In genomic region chr14:65214741-65215140, GRCh38 we compare ENCODE assay signal across 17 cellular contexts.
DNase-seq lines count a peak whose midpoint lies in the region; ATAC-seq and TF ChIP-seq lines count a peak whose summit lies in the region.
"Had no signal": no experiment of that assay in that cellular context is flagged by ENCODE, and none has a peak within 500 bp of the region (broad histone marks: within the 10 kb centered on the region; RNA-seq: fewer than 3 reads in every experiment).

No MANE protein-coding gene starts in this region.

- TF ChIP-seq CTCF in colonic mucosa (IDR thresholded peaks at IDR 0.05) (no peak), upper lobe of right lung (IDR thresholded peaks at IDR 0.05) (no peak)

- H3K36me3 ChIP-seq in colonic mucosa (no peaks in the 10 kb centered on the region), upper lobe of right lung (no peaks in the 10 kb centered on the region)
- H3K36me3 ChIP-seq: BLaER1 treated with 17β-estradiol and CSF1 and Interleukin-3, amounts not matched to agents 10 nM and 100 nM; esophagus squamous epithelium had no signal

- H3K27me3 ChIP-seq in colonic mucosa (no peaks in the 10 kb centered on the region), upper lobe of right lung (no peaks in the 10 kb centered on the region)
- H3K27me3 ChIP-seq: BLaER1 treated with 17β-estradiol and CSF1 and Interleukin-3, amounts not matched to agents 10 nM and 100 nM; esophagus squamous epithelium had no signal

- H3K4me3 Mint-ChIP-seq in T-helper 1 cell treated with Interleukin-12 subunit alpha and Interleukin-12 subunit beta and Interleukin-4 antibody, amounts not matched to agents 30 μg/mL and 1 μg/mL, for 36 hours, result no peak overlapping the region

- H3K4me1 ChIP-seq in colonic mucosa (no peaks in the 10 kb centered on the region), upper lobe of right lung (peaks cover 12% of the 10 kb centered on the region)

- H3K27ac Mint-ChIP-seq in T-helper 1 cell treated with Interleukin-12 subunit alpha and Interleukin-12 subunit beta and Interleukin-4 antibody, amounts not matched to agents 30 μg/mL and 1 μg/mL, for 36 hours, result peak overlapping the region; percentile 57

- no peak overlapping the region for H3K4me3 ChIP-seq in colonic mucosa
- H3K4me3 ChIP-seq in upper lobe of right lung, result no peak overlapping the region
- H3K4me3 ChIP-seq: BLaER1 treated with 17β-estradiol and CSF1 and Interleukin-3, amounts not matched to agents 10 nM and 100 nM; esophagus squamous epithelium had no signal

- ATAC-seq in upper lobe of right lung (peak; percentile 21), HG02798 (IDR thresholded peaks at IDR 0.05; ENCODE audit: poor library complexity, unreplicated experiment) (no peak)
- ATAC-seq: stimulated activated naive CD8-positive, alpha-beta T cell treated with anti-CD3 and anti-CD28 coated beads, Interleukin-15, Interleukin-2, amounts not matched to agents 100 U/mL and 50 U/mL, for 24 hours had no signal

- no peaks in the 10 kb centered on the region for H3K9me3 Mint-ChIP-seq in T-helper 1 cell treated with Interleukin-12 subunit alpha and Interleukin-12 subunit beta and Interleukin-4 antibody, amounts not matched to agents 30 μg/mL and 1 μg/mL, for 36 hours

- H3K36me3 Mint-ChIP-seq in T-helper 1 cell treated with Interleukin-12 subunit alpha and Interleukin-12 subunit beta and Interleukin-4 antibody, amounts not matched to agents 30 μg/mL and 1 μg/mL, for 36 hours (ENCODE audit: low read depth), result peaks cover 3% of the 10 kb centered on the region

- DNase-seq in T-helper 1 cell (no peak), colonic mucosa (peak; percentile 68), mesenteric fat pad (ENCODE audit: low spot score) (peak; percentile 53), upper lobe of right lung (no peak), midbrain (lab: John Stamatoyannopoulos, UW) (no peak), NCI-H2171 treated with DMSO at 0.1 percent for 48 hours (lab: John Stamatoyannopoulos, UW) (no peak)
- DNase-seq: activated CD4-positive, alpha-beta T cell treated with anti-CD3 and anti-CD28 coated beads for 48 hours; activated effector memory CD4-positive, alpha-beta T cell treated with anti-CD3 and anti-CD28 coated beads, Interleukin-2, amount 50 U/mL, for 16 hours; central memory CD4-positive, alpha-beta T cell; effector CD8-positive, alpha-beta T cell; esophagus squamous epithelium; NCI-H1417; stimulated activated CD4-positive, alpha-beta T cell treated with anti-CD3 and anti-CD28 coated beads, Interleukin-2, amount 100 ng/mL, for 24 hours; stimulated activated naive CD8-positive, alpha-beta T cell treated with anti-CD3 and anti-CD28 coated beads, Interleukin-15, Interleukin-2, amounts not matched to agents 100 U/mL and 50 U/mL, for 24 hours had no signal

- intact Hi-C loops in colonic mucosa (cut with DNase I), result loop anchor here (10.0 kb wide), 1 partner anchor 380 kb away; no protein-coding TSS in a partner anchor
- intact Hi-C loops in upper lobe of right lung (cut with DNase I), result no loop called here

- no peaks in the 10 kb centered on the region for H3K27me3 Mint-ChIP-seq in T-helper 1 cell treated with Interleukin-12 subunit alpha and Interleukin-12 subunit beta and Interleukin-4 antibody, amounts not matched to agents 30 μg/mL and 1 μg/mL, for 36 hours (ENCODE audit: low read depth)

- H3K9me3 ChIP-seq in colonic mucosa (no peaks in the 10 kb centered on the region), upper lobe of right lung (no peaks in the 10 kb centered on the region)
- H3K9me3 ChIP-seq: esophagus squamous epithelium had no signal

- no peak overlapping the region for H3K9ac ChIP-seq in colonic mucosa (ENCODE audit: low read depth in 2 of 2, low read length in 2 of 2)
- H3K9ac ChIP-seq: BLaER1 treated with 17β-estradiol and CSF1 and Interleukin-3, amounts not matched to agents 10 nM and 100 nM had no signal

- H3K27ac ChIP-seq in colonic mucosa (no peak overlapping the region), upper lobe of right lung (no peak overlapping the region)
- H3K27ac ChIP-seq: BLaER1 treated with 17β-estradiol and CSF1 and Interleukin-3, amounts not matched to agents 10 nM and 100 nM; esophagus squamous epithelium had no signal

- H3K4me1 Mint-ChIP-seq in T-helper 1 cell treated with Interleukin-12 subunit alpha and Interleukin-12 subunit beta and Interleukin-4 antibody, amounts not matched to agents 30 μg/mL and 1 μg/mL, for 36 hours (ENCODE audit: low read depth), result peaks cover 37% of the 10 kb centered on the region

Comparison
In these comparisons a context has a peak if more than half of its experiments do, and no peak if none do; other contexts are left out.
1. DNase-seq: peak in colonic mucosa (single experiment) and mesenteric fat pad (single experiment); none in T-helper 1 cell (0 of 5), upper lobe of right lung (single experiment), midbrain (single experiment) and NCI-H2171 treated with DMSO at 0.1 percent for 48 hours (single experiment).